In the genomic region with DNA sequence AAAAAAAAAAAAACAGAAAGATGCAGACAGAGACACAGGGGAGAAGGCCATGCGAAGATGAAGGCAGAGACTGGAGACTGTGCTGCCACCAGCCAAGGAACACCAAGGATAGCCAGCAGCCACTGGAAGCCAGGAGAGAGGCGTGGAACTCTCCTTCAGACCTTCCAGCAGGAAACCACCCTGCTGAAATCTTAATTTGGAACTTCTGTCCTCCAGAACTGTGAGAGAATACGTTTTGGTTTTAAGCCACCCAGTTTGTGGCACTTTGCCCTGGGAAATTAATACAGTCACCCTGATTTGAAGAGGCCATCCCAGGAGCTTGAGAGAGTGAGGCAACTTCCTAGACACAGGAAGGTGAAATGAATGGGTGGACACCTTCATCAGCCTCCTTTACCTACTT, we compare ENCODE assay signal across 6 cellular contexts.
"Had no signal": no experiment of that assay in that cellular context is flagged by ENCODE, and none has a peak within 500 bp of the region (broad histone marks: within the 10 kb centered on the region; RNA-seq: fewer than 3 reads in every experiment).

No MANE protein-coding gene starts in this region.

- H3K4me1 Mint-ChIP-seq: GM23338 had no signal

- H3K27ac Mint-ChIP-seq: GM23338 had no signal

- ATAC-seq: GM23338, K562 had no signal

- DNase-seq: H7, IMR-90, KG1 had no signal

- H3K4me2 ChIP-seq: GM23338 had no signal

- H3K4me1 ChIP-seq: HAP-1 had no signal

- H2AFZ ChIP-seq: GM23338 had no signal

- H3K4me3 ChIP-seq: GM23338, HAP-1, K562 had no signal

- H3K9me3 Mint-ChIP-seq: GM23338 had no signal

- H3K36me3 ChIP-seq: HAP-1 had no signal

- H3K9me3 ChIP-seq: HAP-1 had no signal

- H3K4me3 Mint-ChIP-seq: GM23338 had no signal
